In the genomic region with DNA sequence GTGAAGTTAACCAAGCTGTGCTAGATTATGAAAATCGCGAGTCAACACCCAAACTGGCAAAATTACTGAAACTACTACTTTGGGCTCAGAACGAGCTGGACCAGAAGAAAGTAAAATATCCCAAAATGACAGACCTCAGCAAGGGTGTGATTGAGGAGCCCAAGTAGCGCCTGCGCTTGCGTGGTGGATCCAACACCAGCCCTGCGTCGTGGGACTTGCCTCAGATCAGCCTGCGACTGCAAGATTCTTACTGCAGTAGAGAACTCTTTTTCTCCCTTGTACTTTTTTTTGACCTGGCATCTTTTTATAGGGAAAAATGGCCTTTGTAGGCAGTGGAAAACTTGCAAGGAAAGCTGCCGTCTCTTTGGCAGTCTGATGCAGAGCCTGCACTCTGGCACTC, we compare ENCODE assay signal across 16 cellular contexts. TPM values are rescaled to one million over a fixed set of nuclear protein-coding genes. Genes with fewer than 3 reads are reported as not detected.
DNase-seq lines count a peak whose midpoint lies in the region; ATAC-seq and TF ChIP-seq lines count a peak whose summit lies in the region.
"Had no signal": no experiment of that assay in that cellular context is flagged by ENCODE, and none has a peak within 500 bp of the region (broad histone marks: within the 10 kb centered on the region; RNA-seq: fewer than 3 reads in every experiment).

No MANE protein-coding gene starts in this region.

- H3K36me3 ChIP-seq in heart right ventricle, result peaks cover 0 to 90% (median 38%) of the 10 kb centered on the region in 9 donors
- peaks cover 36 to 83% (median 48%) of the 10 kb centered on the region in 4 donors for H3K36me3 ChIP-seq in sigmoid colon
- H3K36me3 ChIP-seq in HAP-1 (replicated peaks), result peaks cover 76% of the 10 kb centered on the region

- POLR2A ChIA-PET in WTC11 (lab: Charles Lee), result no interaction called here

- DNase-seq in activated T-cell treated with anti-CD3 and anti-CD28 coated beads, Interleukin-2, amount 50 U/mL, for 72 hours, result no peak
- DNase-seq in activated T-cell treated with anti-CD3 and anti-CD28 coated beads for 4 hours, result no peak
- peak; percentile 25 for DNase-seq in Right ventricle myocardium superior
- no peak for DNase-seq in heart right ventricle
- DNase-seq in WTC11 (ENCODE audit: low spot score), result no peak
- DNase-seq in sigmoid colon, result no peak
- DNase-seq in HAP-1 (ENCODE audit: low spot score in 2 of 2), result no peak
- no peak for DNase-seq in superior temporal gyrus (ENCODE audit: extremely low spot score)
- DNase-seq: 8988T; ACHN; CD4-positive, CD25-positive, alpha-beta regulatory T cell; DMS 273 treated with DMSO at 0.1 percent for 48 hours had no signal

- in situ Hi-C loops in HAP-1 (cut with MboI; ENCODE audit: low sequenced_read_pairs), result no loop called here

- H3K4me3 ChIP-seq in heart right ventricle (no peak overlapping the region), sigmoid colon (no peak overlapping the region), HAP-1 (no peak overlapping the region)
- H3K4me3 ChIP-seq: BLaER1 treated with 17β-estradiol and CSF1 and Interleukin-3, amounts not matched to agents 10 nM and 100 nM had no signal

- WGBS in heart right ventricle, 2 donors, result 92 to 93% methylated on average over 10 of the region's 10 CpGs
- WGBS in sigmoid colon, 2 donors, result 91 to 95% methylated on average over 10 of the region's 10 CpGs

- intact Hi-C loops in Right ventricle myocardium superior (cut with DNase I), result no loop called here
- intact Hi-C loops in heart right ventricle (cut with DNase I), result no loop called here
- intact Hi-C loops in sigmoid colon (cut with DNase I), result no loop called here

- ATAC-seq in activated T-cell treated with anti-CD3 and anti-CD28 coated beads, Interleukin-2, amount 50 U/mL, for 72 hours (replicated peaks in 1 of 2), result no peak
- no peak for ATAC-seq in Right ventricle myocardium superior (ENCODE audit: poor library complexity)
- no peak for ATAC-seq in heart right ventricle
- no peak for ATAC-seq in WTC11
- ATAC-seq: HCT116 had no signal

- H3K27ac ChIP-seq in heart right ventricle (no peak overlapping the region), sigmoid colon (peak overlapping the region in 3 of 4 donors; percentile 51 to 63 (median 63))
- H3K27ac ChIP-seq: BLaER1 treated with 17β-estradiol and CSF1 and Interleukin-3, amounts not matched to agents 10 nM and 100 nM; HL-60 had no signal

- H3K27me3 Mint-ChIP-seq in activated T-cell treated with anti-CD3 and anti-CD28 coated beads, Interleukin-2, amount 50 U/mL, for 72 hours (ENCODE audit: low read depth), result no peaks in the 10 kb centered on the region
- H3K27me3 Mint-ChIP-seq in WTC11 (ENCODE audit: low read depth), result no peaks in the 10 kb centered on the region
- H3K27me3 Mint-ChIP-seq: CD4-positive, CD25-positive, alpha-beta regulatory T cell had no signal

- peak overlapping the region; percentile 76 for H3K27ac Mint-ChIP-seq in activated T-cell treated with anti-CD3 and anti-CD28 coated beads, Interleukin-2, amount 50 U/mL, for 72 hours
- 0 out of 2 replicates have a peak overlapping the region, but pooled peaks have one; percentile 12 for H3K27ac Mint-ChIP-seq in WTC11
- H3K27ac Mint-ChIP-seq: CD4-positive, CD25-positive, alpha-beta regulatory T cell had no signal

- peaks cover 17% of the 10 kb centered on the region for H3K4me1 Mint-ChIP-seq in activated T-cell treated with anti-CD3 and anti-CD28 coated beads, Interleukin-2, amount 50 U/mL, for 72 hours (ENCODE audit: low read depth)
- peaks cover 6% of the 10 kb centered on the region for H3K4me1 Mint-ChIP-seq in WTC11

- peaks cover 11 to 43% of the 10 kb centered on the region in 2 donors for H3K36me3 Mint-ChIP-seq in activated T-cell treated with anti-CD3 and anti-CD28 coated beads, Interleukin-2, amount 50 U/mL, for 72 hours (ENCODE audit: insufficient read depth in 2 of 2)
- peaks cover 81% of the 10 kb centered on the region for H3K36me3 Mint-ChIP-seq in WTC11

- H3K9me3 ChIP-seq in heart right ventricle (peaks cover 0 to 4% (median 0%) of the 10 kb centered on the region in 11 donors), sigmoid colon (no peaks in the 10 kb centered on the region), HAP-1 (no peaks in the 10 kb centered on the region)

- CTCF ChIA-PET in WTC11 (lab: Charles Lee), result no interaction called here

- H3K27me3 ChIP-seq in heart right ventricle (no peaks in the 10 kb centered on the region), sigmoid colon (no peaks in the 10 kb centered on the region), HAP-1 (ENCODE audit: low read depth) (no peaks in the 10 kb centered on the region)
- H3K27me3 ChIP-seq: BLaER1 treated with 17β-estradiol and CSF1 and Interleukin-3, amounts not matched to agents 10 nM and 100 nM had no signal

- no peak overlapping the region for H3K4me3 Mint-ChIP-seq in activated T-cell treated with anti-CD3 and anti-CD28 coated beads, Interleukin-2, amount 50 U/mL, for 72 hours
- H3K4me3 Mint-ChIP-seq in WTC11, result no peak overlapping the region
- H3K4me3 Mint-ChIP-seq: CD4-positive, CD25-positive, alpha-beta regulatory T cell had no signal

- no peaks in the 10 kb centered on the region for H3K9me3 Mint-ChIP-seq in activated T-cell treated with anti-CD3 and anti-CD28 coated beads, Interleukin-2, amount 50 U/mL, for 72 hours
- H3K9me3 Mint-ChIP-seq in WTC11, result no peaks in the 10 kb centered on the region
- H3K9me3 Mint-ChIP-seq: CD4-positive, CD25-positive, alpha-beta regulatory T cell had no signal

- no peak for TF ChIP-seq POLR2A in sigmoid colon (IDR thresholded peaks at IDR 0.05)

- H3K4me1 ChIP-seq in heart right ventricle (peaks cover 5 to 60% (median 39%) of the 10 kb centered on the region in 9 donors), sigmoid colon (peaks cover 0 to 42% (median 24%) of the 10 kb centered on the region in 4 donors), HAP-1 (no peaks in the 10 kb centered on the region)

- no peak for TF ChIP-seq CTCF in heart right ventricle (IDR thresholded peaks at IDR 0.05)
- no peak for TF ChIP-seq CTCF in WTC11 (IDR thresholded peaks at IDR 0.05)
- no peak for TF ChIP-seq CTCF in sigmoid colon (IDR thresholded peaks at IDR 0.05)

- TF ChIP-seq EP300 in sigmoid colon (IDR thresholded peaks at IDR 0.05), result no peak

TF ChIP-seq in WTC11, 78 proteins besides CTCF, POLR2A, EP300 and RAD21 (continues in another document):
- no peak for TF ChIP-seq TCF7 (CRISPR knock-in tag; IDR thresholded peaks at IDR 0.05; ENCODE audit: low read depth)
- TF ChIP-seq ZNF317 (CRISPR knock-in tag; IDR thresholded peaks at IDR 0.05; ENCODE audit: borderline replicate concordance, low read depth), result no peak
- TF ChIP-seq, protein P1, sequence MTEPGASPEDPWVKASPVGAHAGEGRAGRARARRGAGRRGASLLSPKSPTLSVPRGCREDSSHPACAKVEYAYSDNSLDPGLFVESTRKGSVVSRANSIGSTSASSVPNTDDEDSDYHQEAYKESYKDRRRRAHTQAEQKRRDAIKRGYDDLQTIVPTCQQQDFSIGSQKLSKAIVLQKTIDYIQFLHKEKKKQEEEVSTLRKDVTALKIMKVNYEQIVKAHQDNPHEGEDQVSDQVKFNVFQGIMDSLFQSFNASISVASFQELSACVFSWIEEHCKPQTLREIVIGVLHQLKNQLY (CRISPR knock-in tag; IDR thresholded peaks at IDR 0.05), result no peak
- TF ChIP-seq, protein P2, sequence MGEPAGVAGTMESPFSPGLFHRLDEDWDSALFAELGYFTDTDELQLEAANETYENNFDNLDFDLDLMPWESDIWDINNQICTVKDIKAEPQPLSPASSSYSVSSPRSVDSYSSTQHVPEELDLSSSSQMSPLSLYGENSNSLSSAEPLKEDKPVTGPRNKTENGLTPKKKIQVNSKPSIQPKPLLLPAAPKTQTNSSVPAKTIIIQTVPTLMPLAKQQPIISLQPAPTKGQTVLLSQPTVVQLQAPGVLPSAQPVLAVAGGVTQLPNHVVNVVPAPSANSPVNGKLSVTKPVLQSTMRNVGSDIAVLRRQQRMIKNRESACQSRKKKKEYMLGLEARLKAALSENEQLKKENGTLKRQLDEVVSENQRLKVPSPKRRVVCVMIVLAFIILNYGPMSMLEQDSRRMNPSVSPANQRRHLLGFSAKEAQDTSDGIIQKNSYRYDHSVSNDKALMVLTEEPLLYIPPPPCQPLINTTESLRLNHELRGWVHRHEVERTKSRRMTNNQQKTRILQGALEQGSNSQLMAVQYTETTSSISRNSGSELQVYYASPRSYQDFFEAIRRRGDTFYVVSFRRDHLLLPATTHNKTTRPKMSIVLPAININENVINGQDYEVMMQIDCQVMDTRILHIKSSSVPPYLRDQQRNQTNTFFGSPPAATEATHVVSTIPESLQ (CRISPR knock-in tag; IDR thresholded peaks at IDR 0.05), result no peak
- TF ChIP-seq ESRRA (CRISPR knock-in tag; IDR thresholded peaks at IDR 0.05; ENCODE audit: borderline replicate concordance), result no peak

RNA-seq across cellular contexts. Expression of gene GID8, which starts 6.8 kb away (rescaled TPM):
- 10 to 100 TPM; 36.0 to 47.2 TPM for total RNA-seq in activated T-cell treated with anti-CD3 and anti-CD28 coated beads, Interleukin-2, amount 50 U/mL, for 72 hours
- 15.5 TPM for total RNA-seq in Right ventricle myocardium superior
- 10 to 100 TPM; 13.7 to 19.9 (median 16.7) TPM for total RNA-seq in heart right ventricle
- 10 to 100 TPM in 1 of 2 donors, 1 to 10 TPM in 1; 7.0 to 10.2 TPM for polyA plus RNA-seq in heart right ventricle
- total RNA-seq in WTC11 (2021), result 56.2 to 70.2 TPM (median 56.6 TPM) in 3 replicates
- 10 to 100 TPM; 25.9 to 36.5 (median 34.5) TPM for total RNA-seq in sigmoid colon
- 10 to 100 TPM; 17.4 to 20.6 (median 18.3) TPM for polyA plus RNA-seq in sigmoid colon

RNA-seq across cellular contexts. Expression of gene SLC17A9, which starts 7.8 kb away (rescaled TPM):
- total RNA-seq in activated T-cell treated with anti-CD3 and anti-CD28 coated beads, Interleukin-2, amount 50 U/mL, for 72 hours, result 10 to 100 TPM; 10.2 to 11.8 TPM
- total RNA-seq in Right ventricle myocardium superior (0.73 TPM), heart right ventricle (1 to 10 TPM in 4 of 10 donors, under 1 TPM in 6; 0.19 to 3.6 (median 0.62) TPM), WTC11 (2021) (26.2 to 41.7 TPM (median 30.8 TPM) in 3 replicates), sigmoid colon (1 to 10 TPM; 2.5 to 7.2 (median 3.3) TPM)
- polyA plus RNA-seq in heart right ventricle (1 to 10 TPM; 2.3 to 8.3 TPM), sigmoid colon (10 to 100 TPM in 1 of 3 donors, 1 to 10 TPM in 1, under 1 TPM in 1; 0.60 to 15.4 (median 2.3) TPM)
- total RNA-seq: H4 had no signal

RNA-seq across cellular contexts. Expression of gene DIDO1, which starts 18.4 kb away (rescaled TPM):
- total RNA-seq in activated T-cell treated with anti-CD3 and anti-CD28 coated beads, Interleukin-2, amount 50 U/mL, for 72 hours, result 10 to 100 TPM; 50.0 TPM
- 32.3 TPM for total RNA-seq in Right ventricle myocardium superior
- 10 to 100 TPM; 31.4 to 44.6 (median 37.6) TPM for total RNA-seq in heart right ventricle
- 10 to 100 TPM; 16.0 to 21.9 TPM for polyA plus RNA-seq in heart right ventricle
- total RNA-seq in WTC11 (2021), result 69.3 to 87.3 TPM (median 71.6 TPM) in 3 replicates
- total RNA-seq in sigmoid colon, result 10 to 100 TPM; 48.7 to 70.6 (median 56.5) TPM
- 10 to 100 TPM; 10.4 to 31.1 (median 13.8) TPM for polyA plus RNA-seq in sigmoid colon

Comparison
In these comparisons a context has a peak if more than half of its experiments do, and no peak if none do; other contexts are left out.
1. H3K27ac ChIP-seq: peak in sigmoid colon (3 of 4); none in heart right ventricle (0 of 10).